In the genomic region with DNA sequence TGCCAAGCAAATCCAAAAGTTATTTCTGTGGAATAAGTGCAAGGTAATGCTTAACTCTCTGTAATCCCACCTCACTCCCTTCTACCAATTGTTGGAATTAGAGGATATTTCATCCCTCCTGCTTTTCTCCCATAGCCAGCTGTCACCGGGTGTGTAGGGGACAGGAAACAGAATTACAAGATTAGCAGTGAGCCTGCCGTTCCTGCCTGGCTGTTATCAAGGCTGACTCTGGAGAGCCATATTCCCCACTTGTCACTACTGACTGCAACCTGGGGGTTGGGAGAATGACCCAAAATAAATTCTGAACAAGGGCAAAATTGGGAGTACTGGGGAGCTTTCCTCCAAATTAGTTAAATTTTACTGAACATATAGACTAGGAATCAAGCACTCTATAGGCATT, we compare ENCODE assay signal across 19 cellular contexts. TPM values are rescaled to one million over a fixed set of nuclear protein-coding genes. Genes with fewer than 3 reads are reported as not detected.
A peak's percentile ranks its signal among the peaks of the same experiment; 100 is the strongest.
DNase-seq lines count a peak whose midpoint lies in the region; ATAC-seq and TF ChIP-seq lines count a peak whose summit lies in the region.
"Had no signal": no experiment of that assay in that cellular context is flagged by ENCODE, and none has a peak within 500 bp of the region (broad histone marks: within the 10 kb centered on the region; RNA-seq: fewer than 3 reads in every experiment).

No MANE protein-coding gene starts in this region.

- TF ChIP-seq CTCF in heart left ventricle (IDR thresholded peaks at IDR 0.05) (no peak), osteoblast (IDR thresholded peaks at IDR 0.05; ENCODE audit: extremely low read depth, low read depth, low read length) (no peak)

- H3K4me3 ChIP-seq in heart left ventricle: no peak overlapping the region
- H3K4me3 ChIP-seq in osteoblast (ENCODE audit: insufficient read depth, low read length): no peak overlapping the region
- H3K4me3 ChIP-seq: A549, GM23248, HAP-1 had no signal

- no peak overlapping the region for H2AFZ ChIP-seq in osteoblast (ENCODE audit: low read length)
- H2AFZ ChIP-seq: GM23248 had no signal

- H3K27ac ChIP-seq in heart left ventricle (peak overlapping the region in 11 of 12 donors; percentile 9 to 89 (median 62)), osteoblast (ENCODE audit: low read depth, low read length) (no peak overlapping the region)
- H3K27ac ChIP-seq: 22Rv1, A549, C4-2B, GM23248, HL-60 had no signal

- intact Hi-C loops in heart left ventricle (cut with DNase I) (no loop called here), left ventricle myocardium superior (cut with micrococcal nuclease) (no loop called here)

- H3K4me1 ChIP-seq in heart left ventricle: peaks cover 0 to 50% (median 13%) of the 10 kb centered on the region in 12 donors
- H3K4me1 ChIP-seq in osteoblast (ENCODE audit: insufficient read depth, low read length): no peaks in the 10 kb centered on the region
- H3K4me1 ChIP-seq: A549, HAP-1 had no signal

- DNase-seq in NCI-H82 (lab: John Stamatoyannopoulos, UW) (peak; percentile 61), NCI-H82 treated with DMSO at 0.1 percent for 48 hours (lab: John Stamatoyannopoulos, UW; ENCODE audit: unreplicated experiment) (no peak), heart left ventricle (peak in 3 of 5 donors; percentile 50 to 63 (median 55)), left ventricle myocardium superior (no peak), osteoblast (ENCODE audit: insufficient read length, low spot score, missing footprints) (peak; percentile 35), NCI-H2171 treated with DMSO at 0.1 percent for 48 hours (lab: John Stamatoyannopoulos, UW) (no peak)
- DNase-seq: AML-193; CD4-positive, alpha-beta T cell; DMS79 treated with DMSO at 0.1 percent for 48 hours; GF-D8 had no signal

- H3K36me3 ChIP-seq in heart left ventricle: peaks cover 0 to 56% (median 5%) of the 10 kb centered on the region in 9 donors
- H3K36me3 ChIP-seq in osteoblast (ENCODE audit: insufficient read depth, low read length): no peaks in the 10 kb centered on the region

- no peaks in the 10 kb centered on the region for H3K9me3 ChIP-seq in heart left ventricle
- H3K9me3 ChIP-seq in osteoblast (ENCODE audit: low read depth, low read length): no peaks in the 10 kb centered on the region
- H3K9me3 ChIP-seq: A549, HAP-1 had no signal

- WGBS in heart left ventricle, 4 donors: 6 to 19% (median 12%) methylated on average over 2 of the region's 2 CpGs

- H3K4me2 ChIP-seq in osteoblast (ENCODE audit: insufficient read depth, low read length): no peak overlapping the region
- H3K4me2 ChIP-seq: A549 had no signal

- ATAC-seq in heart left ventricle: peak; percentile 84 to 92 (median 86)
- ATAC-seq in left ventricle myocardium superior: peak; percentile 90
- no peak for ATAC-seq in HG03175 (IDR thresholded peaks at IDR 0.05; ENCODE audit: unreplicated experiment)
- ATAC-seq in GM21367 (IDR thresholded peaks at IDR 0.05; ENCODE audit: unreplicated experiment): no peak
- ATAC-seq: A549 had no signal

- H3K27me3 ChIP-seq in heart left ventricle (peaks cover 0 to 3% (median 0%) of the 10 kb centered on the region in 9 donors), osteoblast (ENCODE audit: insufficient read depth, low read length) (no peaks in the 10 kb centered on the region)

- no peaks in the 10 kb centered on the region for H3K79me2 ChIP-seq in osteoblast (ENCODE audit: insufficient read depth, low read length)

- no peaks in the 10 kb centered on the region for H4K20me1 ChIP-seq in osteoblast (ENCODE audit: insufficient read depth, low read length)

- no peak for TF ChIP-seq POLR2A in heart left ventricle (IDR thresholded peaks at IDR 0.05)

RNA-seq across cellular contexts. Expression of a gene that starts 24.8 kb away (rescaled TPM):
- total RNA-seq in heart left ventricle (10 to 100 TPM; 33.6 to 74.5 (median 44.9) TPM), left ventricle myocardium superior (73.5 TPM), osteoblast (not detected in 2 replicates)
- 10 to 100 TPM in 1 of 2 donors, 1 to 10 TPM in 1; 8.1 to 21.3 TPM for polyA plus RNA-seq in heart left ventricle
- total RNA-seq: CD4-positive, alpha-beta T cell; H4 had no signal
- polyA plus RNA-seq: A549 had no signal

Comparison
In these comparisons a context has a peak if more than half of its experiments do, and no peak if none do; other contexts are left out.
1. DNase-seq: peak in NCI-H82 (single experiment), heart left ventricle (3 of 5) and osteoblast (single experiment); none in NCI-H82 treated with DMSO at 0.1 percent for 48 hours (single experiment), left ventricle myocardium superior (single experiment) and NCI-H2171 treated with DMSO at 0.1 percent for 48 hours (single experiment).
2. ATAC-seq: peak in heart left ventricle (4 of 4) and left ventricle myocardium superior (single experiment); none in HG03175 (single experiment) and GM21367 (single experiment).
3. RNA of a gene that starts 24.8 kb away (total RNA-seq): 73.5 TPM in left ventricle myocardium superior (single experiment) and 33.6 to 74.5 TPM in heart left ventricle; not detected in osteoblast; every median in the first group is over 10 times any median in the second.